2 cellular contexts compared by ENCODE assay signal in the genomic region with DNA sequence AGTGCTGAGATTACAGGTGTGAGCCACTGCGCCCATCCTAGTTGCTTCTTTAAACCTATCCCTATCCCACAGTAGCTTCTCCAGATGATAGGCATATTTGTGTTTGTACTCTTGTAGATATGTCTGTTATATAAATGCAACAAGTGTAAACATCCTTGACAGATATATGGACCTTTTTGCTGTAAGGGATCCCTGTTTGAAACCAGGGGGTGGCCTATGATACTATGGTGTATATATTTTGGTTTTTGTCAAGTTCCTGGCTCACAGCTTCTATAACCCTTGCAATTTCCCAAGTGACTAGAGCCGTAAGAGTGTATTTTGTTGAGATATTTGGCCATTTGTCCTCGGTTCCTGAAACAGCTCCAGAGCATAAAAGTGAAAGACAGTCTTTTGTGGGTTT.
TF ChIP-seq lines count a peak whose summit lies in the region.

No MANE protein-coding gene starts in this region.

TF ChIP-seq in IMR-90, 13 proteins besides CTCF, POLR2A, EP300 and RAD21:
- TF ChIP-seq MXI1 (IDR thresholded peaks at IDR 0.05; ENCODE audit: borderline replicate concordance, low read depth, low read length) (no peak), SMC3 (IDR thresholded peaks at IDR 0.05; ENCODE audit: low read depth, low read length) (no peak), BHLHE40 (IDR thresholded peaks at IDR 0.05; ENCODE audit: low read depth, low read length) (no peak), MAZ (IDR thresholded peaks at IDR 0.05; ENCODE audit: borderline replicate concordance, low read depth, low read length) (no peak), FOS (IDR thresholded peaks at IDR 0.05; ENCODE audit: low read depth, low read length) (no peak), NFE2L2 (IDR thresholded peaks at IDR 0.05; ENCODE audit: low read depth, low read length) (no peak), RCOR1 (IDR thresholded peaks at IDR 0.05; ENCODE audit: insufficient replicate concordance, low read length) (no peak), CEBPB (IDR thresholded peaks at IDR 0.05; ENCODE audit: low read depth, low read length) (no peak), RFX5 (IDR thresholded peaks at IDR 0.05; ENCODE audit: low read depth, low read length) (no peak), CHD1 (IDR thresholded peaks at IDR 0.05; ENCODE audit: low read depth, low read length) (no peak), MAFK (IDR thresholded peaks at IDR 0.05; ENCODE audit: low read depth, low read length) (no peak)
- TF ChIP-seq, protein P1, sequence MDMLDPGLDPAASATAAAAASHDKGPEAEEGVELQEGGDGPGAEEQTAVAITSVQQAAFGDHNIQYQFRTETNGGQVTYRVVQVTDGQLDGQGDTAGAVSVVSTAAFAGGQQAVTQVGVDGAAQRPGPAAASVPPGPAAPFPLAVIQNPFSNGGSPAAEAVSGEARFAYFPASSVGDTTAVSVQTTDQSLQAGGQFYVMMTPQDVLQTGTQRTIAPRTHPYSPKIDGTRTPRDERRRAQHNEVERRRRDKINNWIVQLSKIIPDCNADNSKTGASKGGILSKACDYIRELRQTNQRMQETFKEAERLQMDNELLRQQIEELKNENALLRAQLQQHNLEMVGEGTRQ (IDR thresholded peaks at IDR 0.05; ENCODE audit: low read depth, low read length): no peak
- TF ChIP-seq, protein P2, sequence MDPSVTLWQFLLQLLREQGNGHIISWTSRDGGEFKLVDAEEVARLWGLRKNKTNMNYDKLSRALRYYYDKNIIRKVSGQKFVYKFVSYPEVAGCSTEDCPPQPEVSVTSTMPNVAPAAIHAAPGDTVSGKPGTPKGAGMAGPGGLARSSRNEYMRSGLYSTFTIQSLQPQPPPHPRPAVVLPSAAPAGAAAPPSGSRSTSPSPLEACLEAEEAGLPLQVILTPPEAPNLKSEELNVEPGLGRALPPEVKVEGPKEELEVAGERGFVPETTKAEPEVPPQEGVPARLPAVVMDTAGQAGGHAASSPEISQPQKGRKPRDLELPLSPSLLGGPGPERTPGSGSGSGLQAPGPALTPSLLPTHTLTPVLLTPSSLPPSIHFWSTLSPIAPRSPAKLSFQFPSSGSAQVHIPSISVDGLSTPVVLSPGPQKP (IDR thresholded peaks at IDR 0.05; ENCODE audit: borderline replicate concordance, low read depth, low read length): no peak
TF ChIP-seq in IMR-90: peak in this region for 0.

TF ChIP-seq in HepG2, 621 proteins besides CTCF, POLR2A, EP300 and RAD21:
- TF ChIP-seq ZNF605 (CRISPR knock-in tag; IDR thresholded peaks at IDR 0.05) (0 out of 2 replicates have a peak, but pooled peaks have one; percentile 40), ATF7-NPFF (CRISPR knock-in tag; IDR thresholded peaks at IDR 0.05; ENCODE audit: low read depth) (no peak)
TF ChIP-seq in HepG2: peak in this region for 1.
